Comparison of ENCODE assay signal across 15 cellular contexts in the genomic region with DNA sequence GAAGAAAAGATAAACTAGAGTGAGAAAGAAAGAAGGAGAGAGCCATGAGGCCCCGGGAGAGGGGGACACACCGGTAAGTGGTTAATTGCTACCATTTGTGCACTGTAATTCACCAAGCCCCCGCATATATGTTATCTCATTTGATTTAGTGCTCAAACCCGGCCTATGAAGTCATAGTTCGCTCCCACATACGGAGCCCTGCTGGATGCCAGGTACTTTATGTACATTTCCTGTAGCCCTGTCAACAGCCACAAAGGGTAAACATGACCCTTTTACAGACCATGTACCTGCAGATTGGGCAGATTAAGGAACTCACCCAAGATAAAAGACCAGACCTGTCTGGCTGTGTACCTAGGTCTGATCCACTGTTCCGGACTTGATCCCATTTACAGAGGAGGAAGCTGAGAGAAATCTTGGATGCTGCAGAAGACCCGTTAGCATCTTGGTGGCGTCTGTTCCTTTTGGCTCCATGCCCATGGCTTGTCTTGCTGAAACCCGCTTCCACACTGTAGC. TPM values are rescaled to one million over a fixed set of nuclear protein-coding genes. Genes with fewer than 3 reads are reported as not detected.
"Had no signal": no experiment of that assay in that cellular context is flagged by ENCODE, and none has a peak within 500 bp of the region (broad histone marks: within the 10 kb centered on the region; RNA-seq: fewer than 3 reads in every experiment).

No MANE protein-coding gene starts in this region.

- H3K36me3 ChIP-seq: brain microvascular endothelial cell, lower lobe of right lung, pancreas, spleen, upper lobe of left lung had no signal

- H3K27ac ChIP-seq: brain microvascular endothelial cell, lower lobe of right lung, pancreas, spleen, upper lobe of left lung had no signal

- H3K27me3 ChIP-seq: brain microvascular endothelial cell, pancreas, upper lobe of left lung had no signal

- H3K4me3 Mint-ChIP-seq: activated T-helper 17 cell treated with anti-CD3 and anti-CD28 coated beads, Interleukin-2, amount 50 U/mL, for 72 hours; dendritic cell treated with granulocyte-macrophage colony-stimulating factor and Interleukin-4, amounts not matched to agents 40 ng/mL and 50 ng/mL, for 4 days; effector memory CD8-positive, alpha-beta T cell; stimulated activated naive CD8-positive, alpha-beta T cell treated with anti-CD3 and anti-CD28 coated beads, Interleukin-15, Interleukin-2, amounts not matched to agents 100 ng/mL and 50 ng/mL, for 24 hours had no signal

- H3K4me1 ChIP-seq: lower lobe of right lung, spleen, upper lobe of left lung had no signal

- H3K4me1 Mint-ChIP-seq: activated T-helper 17 cell treated with anti-CD3 and anti-CD28 coated beads, Interleukin-2, amount 50 U/mL, for 72 hours had no signal

- DNase-seq: activated naive CD4-positive, alpha-beta T cell treated with Interleukin-2 at 50 U/mL for 16 hours; activated T-cell treated with anti-CD3 and anti-CD28 coated beads for 4 hours; anterior cingulate cortex; brain microvascular endothelial cell; cerebellar nuclear complex; effector memory CD8-positive, alpha-beta T cell; head of caudate nucleus; spleen had no signal

- H3K4me3 ChIP-seq: lower lobe of right lung, pancreas, spleen, upper lobe of left lung had no signal

- H3K9me3 Mint-ChIP-seq: activated T-helper 17 cell treated with anti-CD3 and anti-CD28 coated beads, Interleukin-2, amount 50 U/mL, for 72 hours; dendritic cell treated with granulocyte-macrophage colony-stimulating factor and Interleukin-4, amounts not matched to agents 40 ng/mL and 50 ng/mL, for 4 days; effector memory CD8-positive, alpha-beta T cell; stimulated activated naive CD8-positive, alpha-beta T cell treated with anti-CD3 and anti-CD28 coated beads, Interleukin-15, Interleukin-2, amounts not matched to agents 100 ng/mL and 50 ng/mL, for 24 hours had no signal

- H3K27ac Mint-ChIP-seq: activated T-helper 17 cell treated with anti-CD3 and anti-CD28 coated beads, Interleukin-2, amount 50 U/mL, for 72 hours; dendritic cell treated with granulocyte-macrophage colony-stimulating factor and Interleukin-4, amounts not matched to agents 40 ng/mL and 50 ng/mL, for 4 days; effector memory CD8-positive, alpha-beta T cell; stimulated activated naive CD8-positive, alpha-beta T cell treated with anti-CD3 and anti-CD28 coated beads, Interleukin-15, Interleukin-2, amounts not matched to agents 100 ng/mL and 50 ng/mL, for 24 hours had no signal

- H3K9me3 ChIP-seq: lower lobe of right lung, pancreas, spleen, upper lobe of left lung had no signal

RNA-seq across cellular contexts. Expression of gene FAM241B, which starts 32.2 kb away (rescaled TPM):
- total RNA-seq: myocyte had no signal
